In the genomic region with DNA sequence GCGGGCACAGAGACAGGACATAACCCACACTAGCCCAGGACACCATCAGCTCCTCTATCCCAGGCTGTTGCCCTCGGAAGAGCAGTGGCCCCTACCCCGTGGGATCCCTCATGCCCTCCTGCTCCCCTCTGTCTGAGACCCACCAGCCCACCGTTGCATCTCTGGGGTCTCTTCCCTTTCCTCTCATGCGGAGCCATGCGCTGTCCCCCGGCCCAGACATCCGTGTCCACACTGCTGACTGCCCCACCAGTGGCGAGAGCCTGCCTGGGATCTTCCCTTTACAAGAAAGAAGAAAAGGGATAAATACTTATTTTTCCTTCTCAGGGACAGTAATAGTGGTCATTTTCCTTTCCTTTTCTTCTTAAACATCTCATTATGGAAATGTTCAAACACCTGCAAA, we compare ENCODE assay signal across 18 cellular contexts.
DNase-seq lines count a peak whose midpoint lies in the region; ATAC-seq and TF ChIP-seq lines count a peak whose summit lies in the region.
"Had no signal": no experiment of that assay in that cellular context is flagged by ENCODE, and none has a peak within 500 bp of the region (broad histone marks: within the 10 kb centered on the region; RNA-seq: fewer than 3 reads in every experiment).

No MANE protein-coding gene starts in this region.

- no peak for TF ChIP-seq EP300 in sigmoid colon (IDR thresholded peaks at IDR 0.05)

- no peak overlapping the region for H3K4me3 ChIP-seq in sigmoid colon
- H3K4me3 ChIP-seq: GM23248, K562, SJSA1 had no signal

- ATAC-seq in left ventricle myocardium superior (no peak), left cardiac atrium (no peak)
- ATAC-seq in effector memory CD8-positive, alpha-beta T cell (replicated peaks) = no peak

- no peaks in the 10 kb centered on the region for H3K9me3 ChIP-seq in sigmoid colon
- H3K9me3 ChIP-seq: SJSA1 had no signal

- TF ChIP-seq POLR2A in sigmoid colon (IDR thresholded peaks at IDR 0.05) = no peak

- H3K27me3 Mint-ChIP-seq in chondrocyte (ENCODE audit: low read depth) = peaks cover 18% of the 10 kb centered on the region
- H3K27me3 Mint-ChIP-seq in effector memory CD8-positive, alpha-beta T cell = peaks cover 34 to 73% of the 10 kb centered on the region in 2 donors

- H3K4me1 Mint-ChIP-seq in chondrocyte (ENCODE audit: low read depth) = no peaks in the 10 kb centered on the region
- H3K4me1 Mint-ChIP-seq in effector memory CD8-positive, alpha-beta T cell (ENCODE audit: low read depth in 2 of 2) = no peaks in the 10 kb centered on the region

- DNase-seq in left ventricle myocardium superior (peak; percentile 13), left cardiac atrium (no peak), chondrocyte (ENCODE audit: low spot score) (peak; percentile 61), sigmoid colon (peak; percentile 21)
- DNase-seq in activated CD4-positive, alpha-beta T cell treated with anti-CD3 and anti-CD28 coated beads for 48 hours = no peak
- no peak for DNase-seq in effector memory CD8-positive, alpha-beta T cell
- no peak for DNase-seq in activated CD8-positive, alpha-beta memory T cell treated with anti-CD3 and anti-CD28 coated beads, Interleukin-2, amount 50 U/mL, for 48 hours
- DNase-seq: CD4-positive, alpha-beta T cell; GM23248; H9; Kasumi-1; NCI-H1092 treated with DMSO at 0.1 percent for 48 hours; NCI-H1436; NCI-H187 treated with DMSO at 0.1 percent for 48 hours; NCI-H524; NCI-H774 had no signal

- H3K9me3 Mint-ChIP-seq in chondrocyte (ENCODE audit: low read depth) = no peaks in the 10 kb centered on the region
- H3K9me3 Mint-ChIP-seq in effector memory CD8-positive, alpha-beta T cell = no peaks in the 10 kb centered on the region
- H3K9me3 Mint-ChIP-seq: CD4-positive, alpha-beta T cell; H9 had no signal

- H3K4me1 ChIP-seq in sigmoid colon = no peaks in the 10 kb centered on the region
- H3K4me1 ChIP-seq: SJSA1 had no signal

- 84 to 91% methylated on average over 9 of the region's 9 CpGs for WGBS in sigmoid colon, 2 donors

- intact Hi-C loops in left ventricle myocardium superior (cut with micrococcal nuclease) = no loop called here
- intact Hi-C loops in left cardiac atrium (cut with DNase I) = no loop called here
- intact Hi-C loops in sigmoid colon (cut with DNase I) = no loop called here

- H3K36me3 Mint-ChIP-seq in chondrocyte (ENCODE audit: low read depth) = no peaks in the 10 kb centered on the region
- no peaks in the 10 kb centered on the region for H3K36me3 Mint-ChIP-seq in effector memory CD8-positive, alpha-beta T cell (ENCODE audit: insufficient read depth)

- H3K36me3 ChIP-seq in sigmoid colon = no peaks in the 10 kb centered on the region
- H3K36me3 ChIP-seq: SJSA1 had no signal

- H3K27ac Mint-ChIP-seq in chondrocyte (ENCODE audit: unreplicated experiment) = no peak overlapping the region
- H3K27ac Mint-ChIP-seq in effector memory CD8-positive, alpha-beta T cell = no peak overlapping the region
- H3K27ac Mint-ChIP-seq: CD4-positive, alpha-beta T cell had no signal

- H3K27ac ChIP-seq in sigmoid colon = no peak overlapping the region
- H3K27ac ChIP-seq: GM23248, SJSA1 had no signal

- no peak overlapping the region for H3K4me3 Mint-ChIP-seq in chondrocyte (ENCODE audit: unreplicated experiment)
- H3K4me3 Mint-ChIP-seq in effector memory CD8-positive, alpha-beta T cell = no peak overlapping the region
- H3K4me3 Mint-ChIP-seq: CD4-positive, alpha-beta T cell; H9 had no signal

- TF ChIP-seq CTCF in chondrocyte (IDR thresholded peaks at IDR 0.05) = no peak
- no peak for TF ChIP-seq CTCF in sigmoid colon (IDR thresholded peaks at IDR 0.05)

- H3K27me3 ChIP-seq in sigmoid colon = no peaks in the 10 kb centered on the region

Comparison
In these comparisons a context has a peak if more than half of its experiments do, and no peak if none do; other contexts are left out.
1. DNase-seq: peak in left ventricle myocardium superior (single experiment), chondrocyte (single experiment) and sigmoid colon (single experiment); none in left cardiac atrium (single experiment), activated CD4-positive, alpha-beta T cell treated with anti-CD3 and anti-CD28 coated beads for 48 hours (single experiment), effector memory CD8-positive, alpha-beta T cell (0 of 3) and activated CD8-positive, alpha-beta memory T cell treated with anti-CD3 and anti-CD28 coated beads, Interleukin-2, amount 50 U/mL, for 48 hours (single experiment).